In genomic region chr5:134245101-134245604, GRCh38 we compare ENCODE assay signal across 1 cellular context.
TF ChIP-seq lines count a peak whose summit lies in the region.

No MANE protein-coding gene starts in this region.

TF ChIP-seq in HepG2, 621 proteins besides CTCF, POLR2A, EP300 and RAD21 (continued from another document and continues in another):
- TF ChIP-seq AKNA (CRISPR knock-in tag; IDR thresholded peaks at IDR 0.05; ENCODE audit: borderline replicate concordance), result no peak
- no peak for TF ChIP-seq LBX2 (CRISPR knock-in tag; IDR thresholded peaks at IDR 0.05; ENCODE audit: borderline replicate concordance)
- TF ChIP-seq GLI4 (CRISPR knock-in tag; IDR thresholded peaks at IDR 0.05; ENCODE audit: borderline replicate concordance), result no peak
- TF ChIP-seq ZNF205 (CRISPR knock-in tag; IDR thresholded peaks at IDR 0.05), result 0 out of 2 replicates have a peak, but pooled peaks have one; percentile 28
- TF ChIP-seq IRF2 (CRISPR knock-in tag; IDR thresholded peaks at IDR 0.05), result no peak
- no peak for TF ChIP-seq TBP (CRISPR knock-in tag; IDR thresholded peaks at IDR 0.05)
- TF ChIP-seq ZNF33B (CRISPR knock-in tag; IDR thresholded peaks at IDR 0.05), result no peak
- TF ChIP-seq AGO2 (optimal IDR thresholded peaks at IDR 0.05; ENCODE audit: low read depth, low read length), result no peak
- TF ChIP-seq ZSCAN5A (CRISPR knock-in tag; IDR thresholded peaks at IDR 0.05; ENCODE audit: borderline replicate concordance), result no peak
- peak; percentile 70; the same call in 1 of the 2 replicates for TF ChIP-seq FOXA1 (IDR thresholded peaks at IDR 0.05)
- peak; percentile 83 for TF ChIP-seq FOXA1 (CRISPR knock-in tag; IDR thresholded peaks at IDR 0.05)
- no peak for TF ChIP-seq NR2F6 (IDR thresholded peaks at IDR 0.05)
- TF ChIP-seq NR2F6 (CRISPR knock-in tag; IDR thresholded peaks at IDR 0.05), result 0 out of 2 replicates have a peak, but pooled peaks have one; percentile 24
- no peak for TF ChIP-seq RFX3 (CRISPR knock-in tag; IDR thresholded peaks at IDR 0.05)
- TF ChIP-seq GABPA (IDR thresholded peaks at IDR 0.05; ENCODE audit: low read depth, low read length), result no peak
- peak; percentile 44; the same call in 1 of the 2 replicates for TF ChIP-seq GABPA (CRISPR knock-in tag; IDR thresholded peaks at IDR 0.05; ENCODE audit: low read depth)
- no peak for TF ChIP-seq ZBTB7B (CRISPR knock-in tag; IDR thresholded peaks at IDR 0.05)
- TF ChIP-seq CENPBD1 (CRISPR knock-in tag; IDR thresholded peaks at IDR 0.05; ENCODE audit: borderline replicate concordance, low read depth), result no peak
- no peak for TF ChIP-seq ZMYM2 (CRISPR knock-in tag; IDR thresholded peaks at IDR 0.05)
- no peak for TF ChIP-seq RERE (CRISPR knock-in tag; IDR thresholded peaks at IDR 0.05; ENCODE audit: low read depth)
- TF ChIP-seq CREB1 (IDR thresholded peaks at IDR 0.05), result no peak
- no peak for TF ChIP-seq CREB1 (CRISPR knock-in tag; IDR thresholded peaks at IDR 0.05)
- TF ChIP-seq JUND (CRISPR knock-in tag; IDR thresholded peaks at IDR 0.05), result peak; percentile 95
- TF ChIP-seq HMG20A (CRISPR knock-in tag; IDR thresholded peaks at IDR 0.05; ENCODE audit: borderline replicate concordance), result peak; percentile 72; the same call in 1 of the 2 replicates
- no peak for TF ChIP-seq SUZ12 (IDR thresholded peaks at IDR 0.05; ENCODE audit: low read depth, low read length)
- TF ChIP-seq KDM1A (CRISPR knock-in tag; IDR thresholded peaks at IDR 0.05), result peak; percentile 44; the same call in 1 of the 2 replicates
- no peak for TF ChIP-seq DMAP1 (CRISPR knock-in tag; IDR thresholded peaks at IDR 0.05)
- TF ChIP-seq TBX2 (CRISPR knock-in tag; IDR thresholded peaks at IDR 0.05; ENCODE audit: borderline replicate concordance), result peak; percentile 60; the same call in 1 of the 2 replicates
- no peak for TF ChIP-seq ZMAT5 (CRISPR knock-in tag; IDR thresholded peaks at IDR 0.05; ENCODE audit: borderline replicate concordance, low read depth)
- no peak for TF ChIP-seq CBX5 (CRISPR knock-in tag; IDR thresholded peaks at IDR 0.05; ENCODE audit: borderline replicate concordance)
- no peak for TF ChIP-seq PITX1 (CRISPR knock-in tag; IDR thresholded peaks at IDR 0.05)
- no peak; the same call in 1 of the 2 replicates for TF ChIP-seq TCF7 (IDR thresholded peaks at IDR 0.05; ENCODE audit: low read depth)
- peak; percentile 87 for TF ChIP-seq ZNF792 (CRISPR knock-in tag; IDR thresholded peaks at IDR 0.05)
- TF ChIP-seq MBNL3 (CRISPR knock-in tag; conservative IDR thresholded peaks at IDR 0.05), result no peak
- TF ChIP-seq MTA3 (CRISPR knock-in tag; IDR thresholded peaks at IDR 0.05), result no peak
- TF ChIP-seq DPF2 (CRISPR knock-in tag; IDR thresholded peaks at IDR 0.05; ENCODE audit: borderline replicate concordance, low read depth), result peak; percentile 40; the same call in 1 of the 2 replicates
- TF ChIP-seq FOXK2 (IDR thresholded peaks at IDR 0.05), result 0 out of 2 replicates have a peak, but pooled peaks have one; percentile 9
- TF ChIP-seq ZNF496 (CRISPR knock-in tag; IDR thresholded peaks at IDR 0.05; ENCODE audit: insufficient replicate concordance), result no peak
- TF ChIP-seq ZNF234 (CRISPR knock-in tag; conservative IDR thresholded peaks at IDR 0.05), result no peak
- TF ChIP-seq MTERF4 (CRISPR knock-in tag; IDR thresholded peaks at IDR 0.05), result no peak
- TF ChIP-seq SOX5 (CRISPR knock-in tag; IDR thresholded peaks at IDR 0.05; ENCODE audit: borderline replicate concordance), result peak; percentile 73
- TF ChIP-seq ZXDC (CRISPR knock-in tag; IDR thresholded peaks at IDR 0.05), result no peak
- TF ChIP-seq SRF (IDR thresholded peaks at IDR 0.05; ENCODE audit: low read depth, low read length), result no peak
- TF ChIP-seq ZNF501 (CRISPR knock-in tag; IDR thresholded peaks at IDR 0.05), result 0 out of 2 replicates have a peak, but pooled peaks have one; percentile 25
- TF ChIP-seq JUN (CRISPR knock-in tag; IDR thresholded peaks at IDR 0.05), result peak; percentile 78; the same call in 1 of the 2 replicates
- TF ChIP-seq FOXJ3 (CRISPR knock-in tag; IDR thresholded peaks at IDR 0.05; ENCODE audit: borderline replicate concordance), result no peak
- TF ChIP-seq NR2C2 (CRISPR knock-in tag; IDR thresholded peaks at IDR 0.05; ENCODE audit: borderline replicate concordance), result no peak
- TF ChIP-seq ZNF574 (CRISPR knock-in tag; IDR thresholded peaks at IDR 0.05), result no peak
